ENCODE assay signal across 13 cellular contexts in genomic region chr3:63333815-63334214, GRCh38. TPM values are rescaled to one million over a fixed set of nuclear protein-coding genes. Genes with fewer than 3 reads are reported as not detected.
DNase-seq lines count a peak whose midpoint lies in the region; ATAC-seq and TF ChIP-seq lines count a peak whose summit lies in the region.
"Had no signal": no experiment of that assay in that cellular context is flagged by ENCODE, and none has a peak within 500 bp of the region (broad histone marks: within the 10 kb centered on the region; RNA-seq: fewer than 3 reads in every experiment).

No MANE protein-coding gene starts in this region.

- H3K27me3 Mint-ChIP-seq in activated naive CD4-positive, alpha-beta T cell treated with anti-CD3 and anti-CD28 coated beads for 36 hours (ENCODE audit: low read depth) = peaks cover 7% of the 10 kb centered on the region

- no peak overlapping the region for H3K4me3 Mint-ChIP-seq in activated naive CD4-positive, alpha-beta T cell treated with anti-CD3 and anti-CD28 coated beads for 36 hours
- H3K4me3 Mint-ChIP-seq: activated naive CD8-positive, alpha-beta T cell treated with anti-CD3 and anti-CD28 coated beads for 36 hours had no signal

- no peak overlapping the region for H3K27ac Mint-ChIP-seq in activated naive CD4-positive, alpha-beta T cell treated with anti-CD3 and anti-CD28 coated beads for 36 hours
- H3K27ac Mint-ChIP-seq: activated naive CD8-positive, alpha-beta T cell treated with anti-CD3 and anti-CD28 coated beads for 36 hours had no signal

- H3K9me3 ChIP-seq in MM.1S (replicated peaks; ENCODE audit: insufficient read depth, low read length) = no peaks in the 10 kb centered on the region
- H3K9me3 ChIP-seq in mammary epithelial cell (replicated peaks; ENCODE audit: insufficient read depth, low read length) = no peaks in the 10 kb centered on the region
- H3K9me3 ChIP-seq in osteoblast (ENCODE audit: low read depth, low read length) = no peaks in the 10 kb centered on the region
- H3K9me3 ChIP-seq: thoracic aorta had no signal

- H3K36me3 Mint-ChIP-seq in activated naive CD4-positive, alpha-beta T cell treated with anti-CD3 and anti-CD28 coated beads for 36 hours (ENCODE audit: low read depth) = no peaks in the 10 kb centered on the region
- H3K36me3 Mint-ChIP-seq: activated naive CD8-positive, alpha-beta T cell treated with anti-CD3 and anti-CD28 coated beads for 36 hours had no signal

- H3K4me1 ChIP-seq in MM.1S (ENCODE audit: low read length) (peaks cover 11% of the 10 kb centered on the region), mammary epithelial cell (ENCODE audit: insufficient read depth, low read length) (no peaks in the 10 kb centered on the region), osteoblast (ENCODE audit: insufficient read depth, low read length) (no peaks in the 10 kb centered on the region)

- H3F3A ChIP-seq in MM.1S (ENCODE audit: insufficient read depth, low read length) = no peaks in the 10 kb centered on the region

- H3K27me3 ChIP-seq in MM.1S (replicated peaks; ENCODE audit: insufficient read depth, low read length) (no peaks in the 10 kb centered on the region), mammary epithelial cell (ENCODE audit: insufficient read depth, low read length) (peaks cover 2% of the 10 kb centered on the region), osteoblast (ENCODE audit: insufficient read depth, low read length) (peaks cover 6% of the 10 kb centered on the region)

- dilution Hi-C loops in mammary epithelial cell (cut with HindIII; ENCODE audit: low sequenced_read_pairs) = no loop called here

- H4K20me1 ChIP-seq in MM.1S (ENCODE audit: insufficient read depth, low read length) = no peaks in the 10 kb centered on the region
- H4K20me1 ChIP-seq in mammary epithelial cell (ENCODE audit: insufficient read depth, low read length) = no peaks in the 10 kb centered on the region
- H4K20me1 ChIP-seq in osteoblast (ENCODE audit: insufficient read depth, low read length) = no peaks in the 10 kb centered on the region

- intact Hi-C loops in mammary epithelial cell (cut with micrococcal nuclease) = loop anchor here (2.0 to 5.0 kb wide), 2 partner anchors 667 to 711 kb away; no protein-coding TSS in a partner anchor
- intact Hi-C loops in activated naive CD4-positive, alpha-beta T cell treated with anti-CD3 and anti-CD28 coated beads for 36 hours (cut with micrococcal nuclease) = no loop called here

- no peak for ATAC-seq in HG02870 (IDR thresholded peaks at IDR 0.05; ENCODE audit: unreplicated experiment)
- no peak for ATAC-seq in HG03175 (IDR thresholded peaks at IDR 0.05; ENCODE audit: unreplicated experiment)

- CTCF ChIA-PET in mammary epithelial cell (lab: Charles Lee; ENCODE audit: low non-redundant PET) = no interaction called here
- CTCF ChIA-PET in activated naive CD4-positive, alpha-beta T cell treated with anti-CD3 and anti-CD28 coated beads for 36 hours (lab: Charles Lee) = no interaction called here

- H3K9me3 Mint-ChIP-seq in activated naive CD4-positive, alpha-beta T cell treated with anti-CD3 and anti-CD28 coated beads for 36 hours = no peaks in the 10 kb centered on the region
- H3K9me3 Mint-ChIP-seq: activated naive CD8-positive, alpha-beta T cell treated with anti-CD3 and anti-CD28 coated beads for 36 hours had no signal

- H2AFZ ChIP-seq in MM.1S (ENCODE audit: low read length) (no peak overlapping the region), mammary epithelial cell (ENCODE audit: low read depth, low read length) (no peak overlapping the region), osteoblast (ENCODE audit: low read length) (no peak overlapping the region)

- no TSS peak for BruUV-seq in mammary epithelial cell (replicated peaks; lab: Mats Ljungman, UMichigan)

- TF ChIP-seq CTCF in MM.1S (IDR thresholded peaks at IDR 0.05; ENCODE audit: low read length) = peak; percentile 35
- peak; percentile 18 to 34 for TF ChIP-seq CTCF in mammary epithelial cell (conservative IDR thresholded peaks at IDR 0.05 in 1 of 2, IDR thresholded peaks at IDR 0.05 in 1 of 2; ENCODE audit: extremely low read depth in 1 of 2, insufficient read depth in 1 of 2, low read depth in 1 of 2, low read length in 2 of 2)
- TF ChIP-seq CTCF in osteoblast (IDR thresholded peaks at IDR 0.05; ENCODE audit: extremely low read depth, low read depth, low read length) = peak; percentile 29

- H3K79me2 ChIP-seq in MM.1S (ENCODE audit: low read length) (no peaks in the 10 kb centered on the region), mammary epithelial cell (ENCODE audit: insufficient read depth, low read length) (no peaks in the 10 kb centered on the region), osteoblast (ENCODE audit: insufficient read depth, low read length) (no peaks in the 10 kb centered on the region)

- H3K4me1 Mint-ChIP-seq in activated naive CD4-positive, alpha-beta T cell treated with anti-CD3 and anti-CD28 coated beads for 36 hours (ENCODE audit: low read depth) = no peaks in the 10 kb centered on the region
- H3K4me1 Mint-ChIP-seq: activated naive CD8-positive, alpha-beta T cell treated with anti-CD3 and anti-CD28 coated beads for 36 hours had no signal

- H3K4me2 ChIP-seq in MM.1S (ENCODE audit: low read depth, low read length) (no peak overlapping the region), mammary epithelial cell (ENCODE audit: insufficient read depth, low read depth, low read length) (no peak overlapping the region), osteoblast (ENCODE audit: insufficient read depth, low read length) (no peak overlapping the region)

- 13% methylated on average over 1 of the region's 1 CpG for WGBS in mammary epithelial cell (ENCODE audit: low coverage, missing lambda C conversion rate)

- in situ Hi-C loops in mammary epithelial cell (cut with MboI; ENCODE audit: low sequenced_read_pairs in 2 of 2) = loop anchor here in 1 of 2 donors (25.0 kb wide), 1 partner anchor 653 kb away; no protein-coding TSS in a partner anchor

- peak; percentile 11 for DNase-seq in NCI-H2171 treated with DMSO at 0.1 percent for 48 hours (lab: John Stamatoyannopoulos, UW)
- DNase-seq in NCI-H2171 (lab: John Stamatoyannopoulos, UW) = no peak
- DNase-seq in MM.1S = no peak
- DNase-seq in mammary epithelial cell = no peak
- DNase-seq in osteoblast (ENCODE audit: insufficient read length, low spot score, missing footprints) = peak; percentile 17
- DNase-seq in activated naive CD4-positive, alpha-beta T cell treated with anti-CD3 and anti-CD28 coated beads for 36 hours = no peak
- DNase-seq: activated naive CD8-positive, alpha-beta T cell treated with anti-CD3 and anti-CD28 coated beads for 36 hours; effector memory CD4-positive, alpha-beta T cell; midbrain; retina had no signal

- H3K9me2 ChIP-seq in MM.1S (replicated peaks; ENCODE audit: insufficient read depth, low read length) = no peaks in the 10 kb centered on the region

- no peak overlapping the region for H3K4me3 ChIP-seq in MM.1S (ENCODE audit: low read length)
- H3K4me3 ChIP-seq in mammary epithelial cell (replicated peaks in 1 of 3; ENCODE audit: insufficient read depth in 1 of 3, low read depth in 2 of 3, low read length in 3 of 3) = no peak overlapping the region
- no peak overlapping the region for H3K4me3 ChIP-seq in osteoblast (ENCODE audit: insufficient read depth, low read length)
- H3K4me3 ChIP-seq: thoracic aorta had no signal

- H3K9ac ChIP-seq in MM.1S (ENCODE audit: low read length) (no peak overlapping the region), mammary epithelial cell (ENCODE audit: insufficient read depth, low read length) (no peak overlapping the region)

- H3K36me3 ChIP-seq in MM.1S (replicated peaks; ENCODE audit: insufficient read depth, low read length) = no peaks in the 10 kb centered on the region
- no peaks in the 10 kb centered on the region for H3K36me3 ChIP-seq in mammary epithelial cell (ENCODE audit: insufficient read depth, low read length)
- no peaks in the 10 kb centered on the region for H3K36me3 ChIP-seq in osteoblast (ENCODE audit: insufficient read depth, low read length)
- H3K36me3 ChIP-seq: thoracic aorta had no signal

- H3K27ac ChIP-seq in MM.1S (ENCODE audit: low read length) = no peak overlapping the region
- H3K27ac ChIP-seq in mammary epithelial cell (ENCODE audit: insufficient read depth, low read depth, low read length) = no peak overlapping the region
- no peak overlapping the region for H3K27ac ChIP-seq in osteoblast (ENCODE audit: low read depth, low read length)
- H3K27ac ChIP-seq: thoracic aorta had no signal

RNA-seq across cellular contexts. Expression of gene SYNPR, which starts 55.7 kb away (rescaled TPM):
- not detected for total RNA-seq in mammary epithelial cell
- polyA plus RNA-seq in mammary epithelial cell = not detected
- not detected for polyA minus RNA-seq in mammary epithelial cell
- not detected in 2 replicates for total RNA-seq in osteoblast
- total RNA-seq in activated naive CD4-positive, alpha-beta T cell treated with anti-CD3 and anti-CD28 coated beads for 36 hours = not detected
- total RNA-seq: activated naive CD8-positive, alpha-beta T cell treated with anti-CD3 and anti-CD28 coated beads for 36 hours; thoracic aorta had no signal

Comparison
In these comparisons a context has a peak if more than half of its experiments do, and no peak if none do; other contexts are left out.
1. DNase-seq: peak in NCI-H2171 treated with DMSO at 0.1 percent for 48 hours (single experiment) and osteoblast (single experiment); none in NCI-H2171 (single experiment), MM.1S (single experiment), mammary epithelial cell (single experiment) and activated naive CD4-positive, alpha-beta T cell treated with anti-CD3 and anti-CD28 coated beads for 36 hours (single experiment).
2. Peak in every context shown above with its lines, with median percentiles within 50 percentile points of each other: CTCF ChIP-seq.